Comparison of ENCODE assay signal across 1 cellular context in genomic region chr11:12211331-12212065, GRCh38.
A peak's percentile ranks its signal among the peaks of the same experiment; 100 is the strongest.
TF ChIP-seq lines count a peak whose summit lies in the region.

No MANE protein-coding gene starts in this region.

TF ChIP-seq in GM12878, 131 proteins besides CTCF, POLR2A, EP300 and RAD21 (continued from another document):
- TF ChIP-seq E4F1 (IDR thresholded peaks at IDR 0.05; ENCODE audit: borderline replicate concordance, partially characterized antibody) = no peak
- peak; percentile 57; the same call in 1 of the 2 replicates for TF ChIP-seq RUNX3 (IDR thresholded peaks at IDR 0.05; ENCODE audit: low read length)
- TF ChIP-seq USF1 (IDR thresholded peaks at IDR 0.05; ENCODE audit: borderline replicate concordance, extremely low read length, insufficient read depth, low read depth, low read length) = no peak
- TF ChIP-seq WRNIP1 (IDR thresholded peaks at IDR 0.05; ENCODE audit: borderline replicate concordance, low read depth, low read length) = no peak
- 0 out of 2 replicates have a peak, but pooled peaks have one; percentile 26 for TF ChIP-seq IKZF1 (conservative IDR thresholded peaks at IDR 0.05)
- TF ChIP-seq NR2F1 (conservative IDR thresholded peaks at IDR 0.05) = peak; percentile 77
- no peak for TF ChIP-seq HDAC6 (IDR thresholded peaks at IDR 0.05; ENCODE audit: unreplicated experiment)
- TF ChIP-seq TCF12 (IDR thresholded peaks at IDR 0.05; ENCODE audit: low read depth, low read length) = peak; percentile 75; the same call in 1 of the 2 replicates
- no peak for TF ChIP-seq LARP7 (IDR thresholded peaks at IDR 0.05)
